20 cellular contexts compared by ENCODE assay signal in genomic region chr6:22690446-22690845, GRCh38.
A peak's percentile ranks its signal among the peaks of the same experiment; 100 is the strongest.
DNase-seq lines count a peak whose midpoint lies in the region; ATAC-seq and TF ChIP-seq lines count a peak whose summit lies in the region.
"Had no signal": no experiment of that assay in that cellular context is flagged by ENCODE, and none has a peak within 500 bp of the region (broad histone marks: within the 10 kb centered on the region; RNA-seq: fewer than 3 reads in every experiment).

No MANE protein-coding gene starts in this region.

- ATAC-seq in GM19397 (IDR thresholded peaks at IDR 0.05; ENCODE audit: unreplicated experiment), result no peak
- ATAC-seq in HG03025 (IDR thresholded peaks at IDR 0.05; ENCODE audit: low FRiP score, unreplicated experiment), result no peak
- ATAC-seq: A549; CD8-positive, alpha-beta T cell; GM12878 had no signal

- no peak overlapping the region for H3K4me3 Mint-ChIP-seq in neural crest cell
- H3K4me3 Mint-ChIP-seq: B cell; CD4-positive, alpha-beta T cell; CD8-positive, alpha-beta T cell had no signal

- peak; percentile 43 for DNase-seq in COLO829 (ENCODE audit: low spot score)
- DNase-seq in SK-MEL-5 (ENCODE audit: low read depth, low spot score), result peak; percentile 80
- no peak for DNase-seq in neural crest cell (ENCODE audit: low read depth, low spot score)
- DNase-seq in stimulated activated CD4-positive, alpha-beta T cell treated with anti-CD3 and anti-CD28 coated beads, Interleukin-2, amount 100 ng/mL, for 48 hours, result no peak
- DNase-seq: AML-193; CD4-positive, alpha-beta T cell; CD8-positive, alpha-beta T cell; COR-L47; DMS 273 treated with DMSO at 0.1 percent for 48 hours; DMS153; DMS53; DMS79; DND-41; EL; GDM1 had no signal

- H3K27ac Mint-ChIP-seq in neural crest cell (ENCODE audit: unreplicated experiment), result peak overlapping the region; percentile 85
- H3K27ac Mint-ChIP-seq: B cell; CD4-positive, alpha-beta T cell; CD8-positive, alpha-beta T cell had no signal

- H3K9me3 Mint-ChIP-seq in neural crest cell, result peaks cover 11% of the 10 kb centered on the region
- H3K9me3 Mint-ChIP-seq: CD4-positive, alpha-beta T cell had no signal

- peaks cover 8% of the 10 kb centered on the region for H3K36me3 Mint-ChIP-seq in neural crest cell (ENCODE audit: low read depth)
- H3K36me3 Mint-ChIP-seq: CD8-positive, alpha-beta T cell had no signal

- TF ChIP-seq CTCF in neural crest cell (conservative IDR thresholded peaks at IDR 0.05), result no peak

- in situ Hi-C loops in SK-MEL-5 (cut with HindIII; ENCODE audit: low pct_unique_long_range_greater_than_20kb, low sequenced_read_pairs), result no loop called here

- H3K4me1 Mint-ChIP-seq in neural crest cell, result peaks cover 24% of the 10 kb centered on the region
- H3K4me1 Mint-ChIP-seq: B cell had no signal

- no peaks in the 10 kb centered on the region for H3K27me3 Mint-ChIP-seq in neural crest cell (ENCODE audit: low read depth)
- H3K27me3 Mint-ChIP-seq: B cell; CD4-positive, alpha-beta T cell had no signal

Comparison
In these comparisons a context has a peak if more than half of its experiments do, and no peak if none do; other contexts are left out.
1. DNase-seq: peak in COLO829 (single experiment) and SK-MEL-5 (single experiment); none in neural crest cell (single experiment) and stimulated activated CD4-positive, alpha-beta T cell treated with anti-CD3 and anti-CD28 coated beads, Interleukin-2, amount 100 ng/mL, for 48 hours (0 of 2).